ENCODE assay signal across 9 cellular contexts in genomic region chr1:25568834-25569598, GRCh38. TPM values are rescaled to one million over a fixed set of nuclear protein-coding genes. Genes with fewer than 3 reads are reported as not detected.
DNase-seq lines count a peak whose midpoint lies in the region; ATAC-seq and TF ChIP-seq lines count a peak whose summit lies in the region.
"Had no signal": no experiment of that assay in that cellular context is flagged by ENCODE, and none has a peak within 500 bp of the region (broad histone marks: within the 10 kb centered on the region; RNA-seq: fewer than 3 reads in every experiment).

No MANE protein-coding gene starts in this region.

- peak overlapping the region; percentile 63 to 91 (median 76) for H3K27ac ChIP-seq in tibial nerve

- TF ChIP-seq POLR2A in tibial nerve (IDR thresholded peaks at IDR 0.05) (no peak), GM18505 (IDR thresholded peaks at IDR 0.05; ENCODE audit: borderline replicate concordance, extremely low read depth, insufficient read depth, insufficient read length) (no peak)

- H3K27ac Mint-ChIP-seq in activated CD4-positive, alpha-beta memory T cell treated with anti-CD3 and anti-CD28 coated beads for 36 hours: no peak overlapping the region
- no peak overlapping the region for H3K27ac Mint-ChIP-seq in activated CD4-positive, alpha-beta memory T cell treated with anti-CD3 and anti-CD28 coated beads, Interleukin-2, amount 10 ng/mL, durations not matched to agents 7 days and 5 days
- peak overlapping the region; percentile 20 for H3K27ac Mint-ChIP-seq in activated CD8-positive, alpha-beta T cell treated with anti-CD3 and anti-CD28 coated beads, Interleukin-2, amount 10 ng/mL, durations not matched to agents 7 days and 5 days

- no peak overlapping the region for H3K4me3 Mint-ChIP-seq in activated CD4-positive, alpha-beta memory T cell treated with anti-CD3 and anti-CD28 coated beads for 36 hours
- H3K4me3 Mint-ChIP-seq in activated CD4-positive, alpha-beta memory T cell treated with anti-CD3 and anti-CD28 coated beads, Interleukin-2, amount 10 ng/mL, durations not matched to agents 7 days and 5 days: no peak overlapping the region
- no peak overlapping the region for H3K4me3 Mint-ChIP-seq in activated CD8-positive, alpha-beta T cell treated with anti-CD3 and anti-CD28 coated beads, Interleukin-2, amount 10 ng/mL, durations not matched to agents 7 days and 5 days

- no peaks in the 10 kb centered on the region for H3K9me3 Mint-ChIP-seq in activated CD4-positive, alpha-beta memory T cell treated with anti-CD3 and anti-CD28 coated beads for 36 hours
- no peaks in the 10 kb centered on the region for H3K9me3 Mint-ChIP-seq in activated CD4-positive, alpha-beta memory T cell treated with anti-CD3 and anti-CD28 coated beads, Interleukin-2, amount 10 ng/mL, durations not matched to agents 7 days and 5 days
- H3K9me3 Mint-ChIP-seq in activated CD8-positive, alpha-beta T cell treated with anti-CD3 and anti-CD28 coated beads, Interleukin-2, amount 10 ng/mL, durations not matched to agents 7 days and 5 days (ENCODE audit: insufficient read depth): no peaks in the 10 kb centered on the region

- 59 to 78% methylated on average over 15 to 21 of the region's 21 CpGs for WGBS in tibial nerve, 2 donors

- peaks cover 0 to 64% (median 28%) of the 10 kb centered on the region in 4 donors for H3K4me1 ChIP-seq in tibial nerve

- POLR2A ChIA-PET in activated CD4-positive, alpha-beta memory T cell treated with anti-CD3 and anti-CD28 coated beads for 36 hours (lab: Charles Lee): no interaction called here
- POLR2A ChIA-PET in activated CD4-positive, alpha-beta memory T cell treated with anti-CD3 and anti-CD28 coated beads, Interleukin-2, amount 10 ng/mL, durations not matched to agents 7 days and 5 days (lab: Charles Lee): no interaction called here
- POLR2A ChIA-PET in activated CD8-positive, alpha-beta T cell treated with anti-CD3 and anti-CD28 coated beads, Interleukin-2, amount 10 ng/mL, durations not matched to agents 7 days and 5 days (lab: Charles Lee): no interaction called here

- CTCF ChIA-PET in activated CD4-positive, alpha-beta memory T cell treated with anti-CD3 and anti-CD28 coated beads for 36 hours (lab: Charles Lee): no interaction called here
- CTCF ChIA-PET in activated CD4-positive, alpha-beta memory T cell treated with anti-CD3 and anti-CD28 coated beads, Interleukin-2, amount 10 ng/mL, durations not matched to agents 7 days and 5 days (lab: Charles Lee): no interaction called here
- CTCF ChIA-PET in activated CD8-positive, alpha-beta T cell treated with anti-CD3 and anti-CD28 coated beads, Interleukin-2, amount 10 ng/mL, durations not matched to agents 7 days and 5 days (lab: Charles Lee): no interaction called here

- peaks cover 54% of the 10 kb centered on the region for H3K4me1 Mint-ChIP-seq in activated CD4-positive, alpha-beta memory T cell treated with anti-CD3 and anti-CD28 coated beads for 36 hours (ENCODE audit: low read depth)
- peaks cover 27% of the 10 kb centered on the region for H3K4me1 Mint-ChIP-seq in activated CD4-positive, alpha-beta memory T cell treated with anti-CD3 and anti-CD28 coated beads, Interleukin-2, amount 10 ng/mL, durations not matched to agents 7 days and 5 days
- H3K4me1 Mint-ChIP-seq in activated CD8-positive, alpha-beta T cell treated with anti-CD3 and anti-CD28 coated beads, Interleukin-2, amount 10 ng/mL, durations not matched to agents 7 days and 5 days (ENCODE audit: low read depth): peaks cover 59% of the 10 kb centered on the region

- intact Hi-C loops in activated CD4-positive, alpha-beta memory T cell treated with anti-CD3 and anti-CD28 coated beads for 36 hours (cut with micrococcal nuclease): no loop called here

- H3K9me3 ChIP-seq in iPS-18c (ENCODE audit: control insufficient read depth, insufficient read depth, low read length) (no peaks in the 10 kb centered on the region), tibial nerve (no peaks in the 10 kb centered on the region)

- H3K4me3 ChIP-seq in iPS-18c (ENCODE audit: insufficient read depth, low read depth, low read length): 0 out of 2 replicates have a peak overlapping the region, but pooled peaks have one; percentile 2
- H3K4me3 ChIP-seq in tibial nerve: no peak overlapping the region

- DNase-seq in activated CD4-positive, alpha-beta memory T cell treated with anti-CD3 and anti-CD28 coated beads for 36 hours: peak; percentile 40
- no peak for DNase-seq in activated CD4-positive, alpha-beta memory T cell treated with anti-CD3 and anti-CD28 coated beads, Interleukin-2, amount 10 ng/mL, durations not matched to agents 7 days and 5 days
- DNase-seq in activated CD8-positive, alpha-beta T cell treated with anti-CD3 and anti-CD28 coated beads, Interleukin-2, amount 10 ng/mL, durations not matched to agents 7 days and 5 days: no peak
- peak in 1 of 2 donors; percentile 32 for DNase-seq in tibial nerve (ENCODE audit: low spot score in 2 of 2)
- no peak for DNase-seq in OCI-M1 (lab: John Stamatoyannopoulos, UW)
- DNase-seq: stimulated activated naive CD4-positive, alpha-beta T cell treated with Interleukin-2 at 50 U/mL for 16 hours had no signal

- peak in 1 of 2 donors; percentile 6 for TF ChIP-seq EP300 in tibial nerve (IDR thresholded peaks at IDR 0.05)

- no peaks in the 10 kb centered on the region for H3K27me3 ChIP-seq in tibial nerve

- ATAC-seq in activated CD8-positive, alpha-beta T cell treated with anti-CD3 and anti-CD28 coated beads, Interleukin-2, amount 10 ng/mL, durations not matched to agents 7 days and 5 days: no peak
- ATAC-seq in GM18505 (IDR thresholded peaks at IDR 0.05; ENCODE audit: unreplicated experiment) (no peak), HG03571 (IDR thresholded peaks at IDR 0.05; ENCODE audit: unreplicated experiment) (no peak)

- H3K36me3 Mint-ChIP-seq in activated CD4-positive, alpha-beta memory T cell treated with anti-CD3 and anti-CD28 coated beads for 36 hours: peaks cover 5% of the 10 kb centered on the region
- peaks cover 17% of the 10 kb centered on the region for H3K36me3 Mint-ChIP-seq in activated CD4-positive, alpha-beta memory T cell treated with anti-CD3 and anti-CD28 coated beads, Interleukin-2, amount 10 ng/mL, durations not matched to agents 7 days and 5 days (ENCODE audit: low read depth)
- H3K36me3 Mint-ChIP-seq in activated CD8-positive, alpha-beta T cell treated with anti-CD3 and anti-CD28 coated beads, Interleukin-2, amount 10 ng/mL, durations not matched to agents 7 days and 5 days (ENCODE audit: low read depth): peaks cover 23% of the 10 kb centered on the region

- H3K36me3 ChIP-seq in tibial nerve: peaks cover 0 to 8% (median 0%) of the 10 kb centered on the region in 3 donors

- no peak for TF ChIP-seq CTCF in tibial nerve (IDR thresholded peaks at IDR 0.05)

- H3K27me3 Mint-ChIP-seq in activated CD4-positive, alpha-beta memory T cell treated with anti-CD3 and anti-CD28 coated beads for 36 hours: no peaks in the 10 kb centered on the region
- H3K27me3 Mint-ChIP-seq in activated CD4-positive, alpha-beta memory T cell treated with anti-CD3 and anti-CD28 coated beads, Interleukin-2, amount 10 ng/mL, durations not matched to agents 7 days and 5 days: no peaks in the 10 kb centered on the region
- H3K27me3 Mint-ChIP-seq in activated CD8-positive, alpha-beta T cell treated with anti-CD3 and anti-CD28 coated beads, Interleukin-2, amount 10 ng/mL, durations not matched to agents 7 days and 5 days (ENCODE audit: low read depth): no peaks in the 10 kb centered on the region

RNA-seq across cellular contexts. Expression of gene LDLRAP1, which starts 25.6 kb away (rescaled TPM):
- 10 to 100 TPM; 11.9 to 14.8 TPM for total RNA-seq in activated CD4-positive, alpha-beta memory T cell treated with anti-CD3 and anti-CD28 coated beads for 36 hours
- 10 to 100 TPM; 26.4 to 27.7 TPM for total RNA-seq in activated CD4-positive, alpha-beta memory T cell treated with anti-CD3 and anti-CD28 coated beads, Interleukin-2, amount 10 ng/mL, durations not matched to agents 7 days and 5 days
- 10 to 100 TPM; 30.7 to 31.3 TPM for total RNA-seq in activated CD8-positive, alpha-beta T cell treated with anti-CD3 and anti-CD28 coated beads, Interleukin-2, amount 10 ng/mL, durations not matched to agents 7 days and 5 days
- total RNA-seq in tibial nerve: 10 to 100 TPM; 10.9 to 28.5 (median 14.7) TPM

RNA-seq across cellular contexts. Expression of gene MAN1C1, which starts 47.6 kb away (rescaled TPM):
- total RNA-seq in activated CD4-positive, alpha-beta memory T cell treated with anti-CD3 and anti-CD28 coated beads for 36 hours: 1 to 10 TPM; 4.6 to 4.8 TPM
- total RNA-seq in activated CD4-positive, alpha-beta memory T cell treated with anti-CD3 and anti-CD28 coated beads, Interleukin-2, amount 10 ng/mL, durations not matched to agents 7 days and 5 days: 10 to 100 TPM; 22.3 to 24.1 TPM
- total RNA-seq in activated CD8-positive, alpha-beta T cell treated with anti-CD3 and anti-CD28 coated beads, Interleukin-2, amount 10 ng/mL, durations not matched to agents 7 days and 5 days: 10 to 100 TPM; 16.8 to 17.9 TPM
- total RNA-seq in tibial nerve: 10 to 100 TPM; 14.6 to 25.1 (median 17.5) TPM
